ENCODE assay signal across 8 cellular contexts in the genomic region with DNA sequence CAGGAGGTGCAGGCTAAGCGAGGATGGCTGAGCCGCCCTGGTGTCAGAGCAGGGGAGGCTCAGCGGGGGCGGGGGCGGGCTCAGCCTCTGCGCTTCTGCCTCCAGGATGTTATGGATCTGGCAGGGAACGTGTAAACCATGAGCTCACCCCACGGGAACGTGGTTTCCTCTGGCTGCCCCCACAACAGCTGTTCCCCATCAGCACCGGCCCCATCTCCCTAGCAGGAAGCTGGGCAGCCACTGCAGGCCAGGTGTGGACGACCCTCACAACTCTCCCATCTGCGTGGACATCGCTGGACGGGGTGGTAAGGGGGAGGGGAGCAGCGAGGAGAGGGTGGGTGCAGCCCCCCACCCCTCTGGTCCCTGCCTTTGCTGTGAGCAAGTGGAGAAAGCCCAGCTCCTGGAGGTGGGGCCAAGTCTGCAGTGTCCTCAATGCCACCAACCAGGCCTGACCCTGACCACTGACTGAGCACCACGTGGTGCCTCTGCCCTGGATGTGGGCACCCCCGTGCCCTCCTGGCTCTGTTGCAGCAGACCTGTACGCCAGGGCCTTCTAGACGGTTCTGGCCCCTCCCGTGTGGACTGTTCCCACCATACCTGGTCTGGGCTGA. TPM values are rescaled to one million over a fixed set of nuclear protein-coding genes. Genes with fewer than 3 reads are reported as not detected.
A peak's percentile ranks its signal among the peaks of the same experiment; 100 is the strongest.
DNase-seq lines count a peak whose midpoint lies in the region; ATAC-seq and TF ChIP-seq lines count a peak whose summit lies in the region.

No MANE protein-coding gene starts in this region.

- TF ChIP-seq POLR2A in right lobe of liver (IDR thresholded peaks at IDR 0.05): no peak

- H3K9me3 ChIP-seq in adipocyte (ENCODE audit: control insufficient read depth, low read length) (no peaks in the 10 kb centered on the region), right lobe of liver (no peaks in the 10 kb centered on the region)

- H3K36me3 ChIP-seq in adipocyte (ENCODE audit: control insufficient read depth, insufficient read depth, low read length, severe bottlenecking) (peaks cover 5% of the 10 kb centered on the region), right lobe of liver (no peaks in the 10 kb centered on the region)

- DNase-seq in HS-5 (ENCODE audit: low read depth): peak; percentile 50
- peak; percentile 90 for DNase-seq in adipocyte (ENCODE audit: low read depth)
- peak in 2 of 3 donors; percentile 22 to 48 for DNase-seq in right lobe of liver
- no peak for DNase-seq in superior temporal gyrus (ENCODE audit: extremely low spot score)
- no peak for DNase-seq in cerebellar cortex (ENCODE audit: low spot score)

- H3K27me3 ChIP-seq in adipocyte (replicated peaks; ENCODE audit: control insufficient read depth, insufficient read depth, low read length) (no peaks in the 10 kb centered on the region), right lobe of liver (no peaks in the 10 kb centered on the region)

- peaks cover 30% of the 10 kb centered on the region for H3K4me1 ChIP-seq in adipocyte (ENCODE audit: control insufficient read depth, insufficient read depth, low read length)
- peaks cover 0 to 18% (median 2%) of the 10 kb centered on the region in 4 donors for H3K4me1 ChIP-seq in right lobe of liver

- TF ChIP-seq CTCF in right lobe of liver (IDR thresholded peaks at IDR 0.05): no peak

- intact Hi-C loops in right lobe of liver (cut with DNase I): no loop called here

- whole genome bisulfite sequencing in right lobe of liver (ENCODE audit: insufficient coverage, low coverage, low lambda C conversion rate, missing lambda C conversion rate): 54% methylated on average over 8 of the region's 20 CpGs

- peak; percentile 12 for ATAC-seq in GM18511 (IDR thresholded peaks at IDR 0.05; ENCODE audit: unreplicated experiment)
- no peak for ATAC-seq in right lobe of liver
- ATAC-seq in HG02884 (IDR thresholded peaks at IDR 0.05; ENCODE audit: unreplicated experiment): no peak
- no peak for ATAC-seq in GM19395 (IDR thresholded peaks at IDR 0.05; ENCODE audit: unreplicated experiment)

- H3K4me3 ChIP-seq in adipocyte (ENCODE audit: low read length): peak overlapping the region; percentile 65
- H3K4me3 ChIP-seq in right lobe of liver: peak overlapping the region in 2 of 3 donors; percentile 9 to 26

- H3K9ac ChIP-seq in adipocyte (ENCODE audit: low read length): peak overlapping the region; percentile 77

- H3K27ac ChIP-seq in right lobe of liver: peak overlapping the region; percentile 37 to 53 (median 47)

RNA-seq across cellular contexts. Expression of a gene that starts 28.1 kb away (rescaled TPM):
- 100 to 1,000 TPM in 3 of 6 experiments, 10 to 100 TPM in 3; 41.9 to 138 (median 99.9) TPM for total RNA-seq in right lobe of liver

RNA-seq across cellular contexts. Expression of a gene that starts 48.4 kb away (rescaled TPM):
- total RNA-seq in right lobe of liver: 10 to 100 TPM; 74.8 to 85.5 (median 79.4) TPM

Comparison
In these comparisons a context has a peak if more than half of its experiments do, and no peak if none do; other contexts are left out.
1. DNase-seq: peak in HS-5 (single experiment), adipocyte (single experiment) and right lobe of liver (2 of 3); none in superior temporal gyrus (single experiment) and cerebellar cortex (single experiment).